ENCODE assay signal across 3 cellular contexts in the genomic region with DNA sequence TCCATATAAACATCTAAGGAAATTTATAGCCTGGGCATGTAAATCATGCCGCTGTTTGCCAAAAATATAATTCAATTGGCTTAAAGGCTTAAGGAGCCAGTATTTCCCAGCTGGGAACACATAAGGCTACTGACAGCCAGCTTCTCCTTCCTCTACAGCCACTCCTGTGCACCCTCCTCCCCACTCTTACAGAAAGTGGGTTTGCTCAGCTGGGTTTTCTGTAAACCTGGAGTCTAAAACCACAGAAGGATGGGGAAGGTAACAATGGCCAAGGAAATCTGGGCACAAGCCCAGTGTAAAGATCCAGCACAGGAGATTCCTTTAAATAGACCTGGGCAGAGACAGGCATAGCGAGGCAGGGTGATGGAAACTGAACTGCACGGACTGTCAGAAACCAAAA.
TF ChIP-seq lines count a peak whose summit lies in the region.

No MANE protein-coding gene starts in this region.

TF ChIP-seq in SK-N-SH treated with all-trans-retinoic acid at 6 μM for 48 hours, 23 proteins besides CTCF, POLR2A, EP300 and RAD21:
- TF ChIP-seq TCF4 (CRISPR knock-in tag; IDR thresholded peaks at IDR 0.05; ENCODE audit: borderline replicate concordance) = no peak
- no peak for TF ChIP-seq BACH2 (CRISPR knock-in tag; IDR thresholded peaks at IDR 0.05; ENCODE audit: borderline replicate concordance)
- no peak for TF ChIP-seq ESRRG (CRISPR knock-in tag; IDR thresholded peaks at IDR 0.05)

TF ChIP-seq in SK-N-SH, 30 proteins besides CTCF, POLR2A, EP300 and RAD21:
- no peak for TF ChIP-seq RCOR1 (IDR thresholded peaks at IDR 0.05; ENCODE audit: low read length)
- TF ChIP-seq, protein P1, sequence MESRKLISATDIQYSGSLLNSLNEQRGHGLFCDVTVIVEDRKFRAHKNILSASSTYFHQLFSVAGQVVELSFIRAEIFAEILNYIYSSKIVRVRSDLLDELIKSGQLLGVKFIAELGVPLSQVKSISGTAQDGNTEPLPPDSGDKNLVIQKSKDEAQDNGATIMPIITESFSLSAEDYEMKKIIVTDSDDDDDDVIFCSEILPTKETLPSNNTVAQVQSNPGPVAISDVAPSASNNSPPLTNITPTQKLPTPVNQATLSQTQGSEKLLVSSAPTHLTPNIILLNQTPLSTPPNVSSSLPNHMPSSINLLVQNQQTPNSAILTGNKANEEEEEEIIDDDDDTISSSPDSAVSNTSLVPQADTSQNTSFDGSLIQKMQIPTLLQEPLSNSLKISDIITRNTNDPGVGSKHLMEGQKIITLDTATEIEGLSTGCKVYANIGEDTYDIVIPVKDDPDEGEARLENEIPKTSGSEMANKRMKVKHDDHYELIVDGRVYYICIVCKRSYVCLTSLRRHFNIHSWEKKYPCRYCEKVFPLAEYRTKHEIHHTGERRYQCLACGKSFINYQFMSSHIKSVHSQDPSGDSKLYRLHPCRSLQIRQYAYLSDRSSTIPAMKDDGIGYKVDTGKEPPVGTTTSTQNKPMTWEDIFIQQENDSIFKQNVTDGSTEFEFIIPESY (IDR thresholded peaks at IDR 0.05; ENCODE audit: borderline replicate concordance, low read depth) = no peak
- no peak for TF ChIP-seq NRF1 (IDR thresholded peaks at IDR 0.05; ENCODE audit: low read depth, low read length)
- TF ChIP-seq YY1 (IDR thresholded peaks at IDR 0.05; ENCODE audit: low read depth) = no peak
- no peak for TF ChIP-seq EZH2phosphoT487 (IDR thresholded peaks at IDR 0.05; ENCODE audit: borderline replicate concordance, low read depth)
- no peak for TF ChIP-seq NFIC (IDR thresholded peaks at IDR 0.05; ENCODE audit: borderline replicate concordance)
- no peak for TF ChIP-seq FOXJ3 (CRISPR knock-in tag; IDR thresholded peaks at IDR 0.05)
- TF ChIP-seq, protein P2, sequence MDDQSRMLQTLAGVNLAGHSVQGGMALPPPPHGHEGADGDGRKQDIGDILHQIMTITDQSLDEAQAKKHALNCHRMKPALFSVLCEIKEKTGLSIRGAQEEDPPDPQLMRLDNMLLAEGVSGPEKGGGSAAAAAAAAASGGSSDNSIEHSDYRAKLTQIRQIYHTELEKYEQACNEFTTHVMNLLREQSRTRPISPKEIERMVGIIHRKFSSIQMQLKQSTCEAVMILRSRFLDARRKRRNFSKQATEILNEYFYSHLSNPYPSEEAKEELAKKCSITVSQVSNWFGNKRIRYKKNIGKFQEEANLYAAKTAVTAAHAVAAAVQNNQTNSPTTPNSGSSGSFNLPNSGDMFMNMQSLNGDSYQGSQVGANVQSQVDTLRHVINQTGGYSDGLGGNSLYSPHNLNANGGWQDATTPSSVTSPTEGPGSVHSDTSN (IDR thresholded peaks at IDR 0.05) = no peak
- TF ChIP-seq, protein P3, sequence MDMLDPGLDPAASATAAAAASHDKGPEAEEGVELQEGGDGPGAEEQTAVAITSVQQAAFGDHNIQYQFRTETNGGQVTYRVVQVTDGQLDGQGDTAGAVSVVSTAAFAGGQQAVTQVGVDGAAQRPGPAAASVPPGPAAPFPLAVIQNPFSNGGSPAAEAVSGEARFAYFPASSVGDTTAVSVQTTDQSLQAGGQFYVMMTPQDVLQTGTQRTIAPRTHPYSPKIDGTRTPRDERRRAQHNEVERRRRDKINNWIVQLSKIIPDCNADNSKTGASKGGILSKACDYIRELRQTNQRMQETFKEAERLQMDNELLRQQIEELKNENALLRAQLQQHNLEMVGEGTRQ (IDR thresholded peaks at IDR 0.05; ENCODE audit: borderline replicate concordance, low read depth, low read length) = no peak
- TF ChIP-seq SMC3 (IDR thresholded peaks at IDR 0.05; ENCODE audit: low read depth, low read length) = no peak
- no peak for TF ChIP-seq ELF1 (IDR thresholded peaks at IDR 0.05)
- no peak for TF ChIP-seq MXI1 (IDR thresholded peaks at IDR 0.05; ENCODE audit: low read depth, low read length)
- no peak for TF ChIP-seq TAF1 (IDR thresholded peaks at IDR 0.05; ENCODE audit: borderline replicate concordance, low read depth, low read length)
- TF ChIP-seq RXRA (IDR thresholded peaks at IDR 0.05; ENCODE audit: borderline replicate concordance, low read depth) = no peak

TF ChIP-seq in HepG2, 621 proteins besides CTCF, POLR2A, EP300 and RAD21:
- TF ChIP-seq ZNF788 (CRISPR knock-in tag; IDR thresholded peaks at IDR 0.05; ENCODE audit: borderline replicate concordance) = no peak
- TF ChIP-seq, protein P4, sequence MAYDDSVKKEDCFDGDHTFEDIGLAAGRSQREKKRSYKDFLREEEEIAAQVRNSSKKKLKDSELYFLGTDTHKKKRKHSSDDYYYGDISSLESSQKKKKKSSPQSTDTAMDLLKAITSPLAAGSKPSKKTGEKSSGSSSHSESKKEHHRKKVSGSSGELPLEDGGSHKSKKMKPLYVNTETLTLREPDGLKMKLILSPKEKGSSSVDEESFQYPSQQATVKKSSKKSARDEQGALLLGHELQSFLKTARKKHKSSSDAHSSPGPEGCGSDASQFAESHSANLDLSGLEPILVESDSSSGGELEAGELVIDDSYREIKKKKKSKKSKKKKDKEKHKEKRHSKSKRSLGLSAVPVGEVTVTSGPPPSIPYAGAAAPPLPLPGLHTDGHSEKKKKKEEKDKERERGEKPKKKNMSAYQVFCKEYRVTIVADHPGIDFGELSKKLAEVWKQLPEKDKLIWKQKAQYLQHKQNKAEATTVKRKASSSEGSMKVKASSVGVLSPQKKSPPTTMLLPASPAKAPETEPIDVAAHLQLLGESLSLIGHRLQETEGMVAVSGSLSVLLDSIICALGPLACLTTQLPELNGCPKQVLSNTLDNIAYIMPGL (CRISPR knock-in tag; IDR thresholded peaks at IDR 0.05; ENCODE audit: borderline replicate concordance in 1 of 2, low read depth in 1 of 2) = 0 out of 4 replicates have a peak, but pooled peaks of 1 of the 2 experiments have one; percentile 2
